ENCODE assay signal across 8 cellular contexts in the genomic region with DNA sequence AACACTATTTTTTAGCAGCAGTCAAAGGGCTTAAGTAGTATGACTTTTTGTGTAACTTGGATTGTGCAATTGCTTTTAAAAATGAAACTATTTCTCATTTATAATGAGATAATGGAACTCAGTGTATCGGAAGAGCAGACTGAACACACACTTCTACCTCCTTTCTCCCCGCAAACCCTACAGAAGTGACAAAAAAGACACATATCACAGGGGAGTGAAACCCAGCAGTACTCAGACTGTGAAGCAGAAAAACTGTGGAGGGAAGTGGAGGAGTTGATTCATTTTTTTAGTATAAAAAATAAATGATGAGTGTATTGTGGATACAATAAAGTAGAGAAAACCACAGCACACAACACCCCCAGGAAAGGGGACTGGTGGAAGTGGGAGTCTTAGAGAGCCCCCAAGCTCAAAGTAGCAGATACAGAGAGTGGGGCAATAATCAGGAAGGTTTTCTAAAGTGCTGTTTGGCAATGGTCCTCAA. TPM values are rescaled to one million over a fixed set of nuclear protein-coding genes. Genes with fewer than 3 reads are reported as not detected.
A peak's percentile ranks its signal among the peaks of the same experiment; 100 is the strongest.
DNase-seq lines count a peak whose midpoint lies in the region; ATAC-seq, FAIRE-seq and TF ChIP-seq lines count a peak whose summit lies in the region.

No MANE protein-coding gene starts in this region.

- no CpG with 5 or more reads among the region's 2 CpGs for WGBS in mesenchymal stem cell

- no peaks in the 10 kb centered on the region for H3K27me3 ChIP-seq in CD4-positive, alpha-beta T cell (ENCODE audit: control insufficient read depth, insufficient read depth, low read length)
- no peaks in the 10 kb centered on the region for H3K27me3 ChIP-seq in mesenchymal stem cell (ENCODE audit: control insufficient read depth in 1 of 2, insufficient read depth in 1 of 2, low read length in 2 of 2)

- no peak for TF ChIP-seq CTCF in CD4-positive, alpha-beta T cell (IDR thresholded peaks at IDR 0.05)

- H3K27ac ChIP-seq in CD4-positive, alpha-beta T cell (ENCODE audit: low read depth, low read length), result peak overlapping the region; percentile 34
- no peak overlapping the region for H3K27ac ChIP-seq in mesenchymal stem cell (ENCODE audit: low read length, poor library complexity, severe bottlenecking)

- H3K9ac ChIP-seq in mesenchymal stem cell (ENCODE audit: low read length), result peak overlapping the region; percentile 88

- H2AFZ ChIP-seq in mesenchymal stem cell (ENCODE audit: low read depth, low read length), result no peak overlapping the region

- H2BK15ac ChIP-seq in mesenchymal stem cell (ENCODE audit: low read depth, poor library complexity, severe bottlenecking), result no peak overlapping the region

- H2BK5ac ChIP-seq in mesenchymal stem cell (ENCODE audit: low read depth, low read length, poor library complexity, severe bottlenecking), result no peak overlapping the region

- H3K4ac ChIP-seq in mesenchymal stem cell (ENCODE audit: low read depth in 1 of 2, low read length in 2 of 2), result no peak overlapping the region

- no peak overlapping the region for H3K14ac ChIP-seq in mesenchymal stem cell (ENCODE audit: low read length in 2 of 2)

- H2BK12ac ChIP-seq in mesenchymal stem cell (ENCODE audit: low read length in 2 of 2), result no peak overlapping the region

- no peak overlapping the region for H3K23ac ChIP-seq in mesenchymal stem cell (ENCODE audit: low read length in 2 of 2)

- peak overlapping the region; percentile 83 for H3K4me3 Mint-ChIP-seq in CD4-positive, alpha-beta T cell
- peak overlapping the region; percentile 67 for H3K4me3 Mint-ChIP-seq in activated naive CD4-positive, alpha-beta T cell treated with anti-CD3 and anti-CD28 coated beads, Interleukin-2, amount 50 U/mL, for 24 hours

- peaks cover 77% of the 10 kb centered on the region for H3K4me1 Mint-ChIP-seq in CD4-positive, alpha-beta T cell (ENCODE audit: low read depth)
- peaks cover 91% of the 10 kb centered on the region for H3K4me1 Mint-ChIP-seq in activated naive CD4-positive, alpha-beta T cell treated with anti-CD3 and anti-CD28 coated beads, Interleukin-2, amount 50 U/mL, for 24 hours

- POLR2A ChIA-PET in CD4-positive, alpha-beta T cell (lab: Charles Lee), result interaction anchor here (0.8 to 2.9 kb wide), 5 partner anchors 89 to 180 kb away, joined by 3 to 35 read pairs (median 4); a partner anchor contains a TSS

- peaks cover 0 to 11% of the 10 kb centered on the region in 2 experiments for H3K36me3 ChIP-seq in mesenchymal stem cell (ENCODE audit: control insufficient read depth in 1 of 2, insufficient read depth in 2 of 2, low read depth in 1 of 2, low read length in 2 of 2)

- no peaks in the 10 kb centered on the region for H3K36me3 Mint-ChIP-seq in CD4-positive, alpha-beta T cell (ENCODE audit: low read depth)
- H3K36me3 Mint-ChIP-seq in activated naive CD4-positive, alpha-beta T cell treated with anti-CD3 and anti-CD28 coated beads, Interleukin-2, amount 50 U/mL, for 24 hours, result no peaks in the 10 kb centered on the region

- no peak for FAIRE-seq in RCC 7860 (lab: Jason Lieb, UNC)

- H3K4me3 ChIP-seq in mesenchymal stem cell (ENCODE audit: insufficient read depth in 1 of 2, low read depth in 1 of 2, low read length in 2 of 2), result peak overlapping the region in 1 of 2 experiments; percentile 70

- H3K27me3 Mint-ChIP-seq in CD4-positive, alpha-beta T cell, result no peaks in the 10 kb centered on the region
- H3K27me3 Mint-ChIP-seq in activated naive CD4-positive, alpha-beta T cell treated with anti-CD3 and anti-CD28 coated beads, Interleukin-2, amount 50 U/mL, for 24 hours, result no peaks in the 10 kb centered on the region

- H3K4me2 ChIP-seq in mesenchymal stem cell (ENCODE audit: low read length, poor library complexity, severe bottlenecking), result no peak overlapping the region

- no peak overlapping the region for H2AK5ac ChIP-seq in mesenchymal stem cell (ENCODE audit: low read length, severe bottlenecking)

- H3K79me1 ChIP-seq in mesenchymal stem cell (replicated peaks; ENCODE audit: low read length, poor library complexity, severe bottlenecking), result peaks cover 12% of the 10 kb centered on the region

- no peaks in the 10 kb centered on the region for H3K9me3 ChIP-seq in CD4-positive, alpha-beta T cell (ENCODE audit: control insufficient read depth, low read length)
- no peaks in the 10 kb centered on the region for H3K9me3 ChIP-seq in mesenchymal stem cell (ENCODE audit: control insufficient read depth, low read length)

- no peak overlapping the region for H4K91ac ChIP-seq in mesenchymal stem cell (ENCODE audit: low read length)

- no peaks in the 10 kb centered on the region for H3K9me3 Mint-ChIP-seq in CD4-positive, alpha-beta T cell
- H3K9me3 Mint-ChIP-seq in activated naive CD4-positive, alpha-beta T cell treated with anti-CD3 and anti-CD28 coated beads, Interleukin-2, amount 50 U/mL, for 24 hours, result no peaks in the 10 kb centered on the region

- peak overlapping the region; percentile 84 for H3K27ac Mint-ChIP-seq in CD4-positive, alpha-beta T cell
- peak overlapping the region; percentile 88 for H3K27ac Mint-ChIP-seq in activated naive CD4-positive, alpha-beta T cell treated with anti-CD3 and anti-CD28 coated beads, Interleukin-2, amount 50 U/mL, for 24 hours

- ATAC-seq in CD4-positive, alpha-beta T cell (ENCODE audit: poor library complexity), result peak; percentile 70
- ATAC-seq in HG02623 (IDR thresholded peaks at IDR 0.05; ENCODE audit: unreplicated experiment), result peak; percentile 42

- intact Hi-C loops in CD4-positive, alpha-beta T cell (cut with DNase I, micrococcal nuclease), result loop anchor here in 1 of 2 experiments (1.0 to 5.0 kb wide), 2 partner anchors 9 to 36 kb away; no protein-coding TSS in a partner anchor

- no peak for DNase-seq in CD4-positive, alpha-beta T cell
- DNase-seq in mesenchymal stem cell (peak; percentile 36), RCC 7860 (ENCODE audit: low spot score) (no peak), SHP77 (lab: John Stamatoyannopoulos, UW) (no peak), NCI-H226 (no peak), A172 (ENCODE audit: low spot score) (no peak)

- CTCF ChIA-PET in CD4-positive, alpha-beta T cell (lab: Charles Lee), result interaction anchor here (0.9 kb wide), 1 partner anchor 177 kb away, joined by 3 read pairs; no protein-coding TSS in a partner anchor

- H3K18ac ChIP-seq in mesenchymal stem cell (ENCODE audit: low read depth in 1 of 2, low read length in 2 of 2), result no peak overlapping the region

- no peaks in the 10 kb centered on the region for H3K4me1 ChIP-seq in mesenchymal stem cell (ENCODE audit: control insufficient read depth, insufficient read depth, low read depth, low read length)

- no peak overlapping the region for H4K8ac ChIP-seq in mesenchymal stem cell (ENCODE audit: low read length)

- no peak overlapping the region for H2BK120ac ChIP-seq in mesenchymal stem cell (ENCODE audit: low read depth, low read length)

RNA-seq across cellular contexts. Expression of a gene that starts 9.7 kb away (rescaled TPM):
- total RNA-seq in CD4-positive, alpha-beta T cell, result 10 to 100 TPM; 15.5 to 19.4 TPM
- 7.6 TPM for polyA plus RNA-seq in mesenchymal stem cell (2013, experiment 1 of 2)
- polyA plus RNA-seq in mesenchymal stem cell (2013, experiment 2 of 2), result 7.1 TPM
- total RNA-seq in A172 (2014; rRNA removed; shearing (Covaris generic)), result 6.0 and 6.5 TPM in 2 replicates
